9 cellular contexts compared by ENCODE assay signal in genomic region chr12:4274960-4275868, GRCh38. TPM values are rescaled to one million over a fixed set of nuclear protein-coding genes. Genes with fewer than 3 reads are reported as not detected.
DNase-seq lines count a peak whose midpoint lies in the region; ATAC-seq and TF ChIP-seq lines count a peak whose summit lies in the region.
"Had no signal": no experiment of that assay in that cellular context is flagged by ENCODE, and none has a peak within 500 bp of the region (broad histone marks: within the 10 kb centered on the region; RNA-seq: fewer than 3 reads in every experiment).

No MANE protein-coding gene starts in this region.

- H3K36me3 Mint-ChIP-seq in GM23338 (ENCODE audit: low read depth) = peaks cover 59% of the 10 kb centered on the region
- H3K36me3 Mint-ChIP-seq in activated CD8-positive, alpha-beta T cell treated with anti-CD3 and anti-CD28 coated beads, Interleukin-2, amount 10 ng/mL, durations not matched to agents 7 days and 5 days (ENCODE audit: low read depth) = peaks cover 68% of the 10 kb centered on the region

- H3K4me3 ChIP-seq in GM23338 (peak overlapping the region; percentile 99), skeletal muscle satellite cell (ENCODE audit: low read length) (peak overlapping the region; percentile 65)

- POLR2A ChIA-PET in activated CD8-positive, alpha-beta T cell treated with anti-CD3 and anti-CD28 coated beads, Interleukin-2, amount 10 ng/mL, durations not matched to agents 7 days and 5 days (lab: Charles Lee) = interaction anchor here (0.7 to 12.1 kb wide), 12 partner anchors 16 to 389 kb away, joined by 3 to 260 read pairs (median 18); no protein-coding TSS in a partner anchor

- peaks cover 22% of the 10 kb centered on the region for H3F3A ChIP-seq in GM23338 (replicated peaks; ENCODE audit: low read depth)

- peaks cover 43% of the 10 kb centered on the region for H3K4me1 Mint-ChIP-seq in GM23338
- peaks cover 44% of the 10 kb centered on the region for H3K4me1 Mint-ChIP-seq in activated CD8-positive, alpha-beta T cell treated with anti-CD3 and anti-CD28 coated beads, Interleukin-2, amount 10 ng/mL, durations not matched to agents 7 days and 5 days (ENCODE audit: low read depth)

- CTCF ChIA-PET in activated CD8-positive, alpha-beta T cell treated with anti-CD3 and anti-CD28 coated beads, Interleukin-2, amount 10 ng/mL, durations not matched to agents 7 days and 5 days (lab: Charles Lee) = interaction anchor here (1.0 to 12.7 kb wide), 25 partner anchors 15 to 401 kb away, joined by 4 to 242 read pairs (median 16); partner anchors contain the start of gene PARP11

- H3K27ac Mint-ChIP-seq in GM23338 = peak overlapping the region; percentile 98
- peak overlapping the region; percentile 99 for H3K27ac Mint-ChIP-seq in activated CD8-positive, alpha-beta T cell treated with anti-CD3 and anti-CD28 coated beads, Interleukin-2, amount 10 ng/mL, durations not matched to agents 7 days and 5 days

- H4K20me1 ChIP-seq in GM23338 (replicated peaks; ENCODE audit: insufficient read depth) = peaks cover 41% of the 10 kb centered on the region

- peaks cover 31% of the 10 kb centered on the region for H3K27me3 Mint-ChIP-seq in GM23338 (ENCODE audit: insufficient read depth, low read depth, poor library complexity)
- H3K27me3 Mint-ChIP-seq in activated CD8-positive, alpha-beta T cell treated with anti-CD3 and anti-CD28 coated beads, Interleukin-2, amount 10 ng/mL, durations not matched to agents 7 days and 5 days (ENCODE audit: low read depth) = no peaks in the 10 kb centered on the region

- TF ChIP-seq CTCF in GM23338 (conservative IDR thresholded peaks at IDR 0.05; ENCODE audit: low read depth in 2 of 2) = no peak

- H3K27ac ChIP-seq in GM23338 (ENCODE audit: low read depth) = peak overlapping the region; percentile 94
- H3K27ac ChIP-seq: SJSA1 had no signal

- no peaks in the 10 kb centered on the region for H3K9me3 ChIP-seq in skeletal muscle satellite cell (replicated peaks; ENCODE audit: low read length)
- H3K9me3 ChIP-seq: SJSA1 had no signal

- H3K4me3 Mint-ChIP-seq in GM23338 = peak overlapping the region; percentile 87
- peak overlapping the region; percentile 99 for H3K4me3 Mint-ChIP-seq in activated CD8-positive, alpha-beta T cell treated with anti-CD3 and anti-CD28 coated beads, Interleukin-2, amount 10 ng/mL, durations not matched to agents 7 days and 5 days

- H3K9me3 Mint-ChIP-seq in GM23338 = peaks cover 2% of the 10 kb centered on the region; the same call in 2 of the 3 replicates
- H3K9me3 Mint-ChIP-seq in activated CD8-positive, alpha-beta T cell treated with anti-CD3 and anti-CD28 coated beads, Interleukin-2, amount 10 ng/mL, durations not matched to agents 7 days and 5 days (ENCODE audit: insufficient read depth) = no peaks in the 10 kb centered on the region

- H3K79me2 ChIP-seq in GM23338 (replicated peaks; ENCODE audit: insufficient read depth) = peaks cover 65% of the 10 kb centered on the region

- peak overlapping the region; percentile 78 for H3K9ac ChIP-seq in skeletal muscle satellite cell (ENCODE audit: low read depth, low read length)

- DNase-seq in GM23338 (ENCODE audit: low spot score) (peak; percentile 73), left ventricle myocardium superior (peak; percentile 48), T-helper 9 cell (no peak), iPS-NIHi7 (ENCODE audit: extremely low spot score) (no peak)
- peak; percentile 29 for DNase-seq in activated CD8-positive, alpha-beta T cell treated with anti-CD3 and anti-CD28 coated beads, Interleukin-2, amount 10 ng/mL, durations not matched to agents 7 days and 5 days
- no peak for DNase-seq in stimulated activated naive CD4-positive, alpha-beta T cell treated with Interleukin-2 at 50 U/mL for 16 hours (lab: John Stamatoyannopoulos, UW)

- H3K9me2 ChIP-seq in GM23338 (ENCODE audit: insufficient read depth) = no peaks in the 10 kb centered on the region

- H3K36me3 ChIP-seq in GM23338 (ENCODE audit: insufficient read depth) = peaks cover 40% of the 10 kb centered on the region
- H3K36me3 ChIP-seq in skeletal muscle satellite cell (ENCODE audit: insufficient read depth, low read length) = no peaks in the 10 kb centered on the region
- H3K36me3 ChIP-seq: SJSA1 had no signal

- H3K4me1 ChIP-seq in GM23338 (ENCODE audit: insufficient read depth) (peaks cover 34% of the 10 kb centered on the region), skeletal muscle satellite cell (ENCODE audit: control insufficient read depth, insufficient read depth, low read length) (peaks cover 34% of the 10 kb centered on the region)

- H3K27me3 ChIP-seq in GM23338 (ENCODE audit: insufficient read depth) (peaks cover 10% of the 10 kb centered on the region), skeletal muscle satellite cell (ENCODE audit: control insufficient read depth, insufficient read depth, low read length) (peaks cover 80% of the 10 kb centered on the region)

- no peak overlapping the region for H2AFZ ChIP-seq in GM23338

- no peak for ATAC-seq in GM23338
- no peak for ATAC-seq in activated CD8-positive, alpha-beta T cell treated with anti-CD3 and anti-CD28 coated beads, Interleukin-2, amount 10 ng/mL, durations not matched to agents 7 days and 5 days
- ATAC-seq in left ventricle myocardium superior = no peak
- ATAC-seq in GM18502 (IDR thresholded peaks at IDR 0.05; ENCODE audit: poor library complexity, unreplicated experiment) = no peak

- intact Hi-C loops in left ventricle myocardium superior (cut with micrococcal nuclease) = loop anchor here (10.0 kb wide), 1 partner anchor 390 kb away; no protein-coding TSS in a partner anchor

- H3K4me2 ChIP-seq in GM23338 (peak overlapping the region; percentile 87), skeletal muscle satellite cell (ENCODE audit: low read length) (peak overlapping the region; percentile 83)

TF ChIP-seq in GM23338, 12 proteins besides CTCF, POLR2A, EP300 and RAD21 (continues in another document):
- TF ChIP-seq POLR2AphosphoS5 (IDR thresholded peaks at IDR 0.05; ENCODE audit: low read depth) (no peak), ZNF114 (CRISPR knock-in tag; IDR thresholded peaks at IDR 0.05) (no peak), STAT1 (IDR thresholded peaks at IDR 0.05; ENCODE audit: unreplicated experiment) (no peak), EZH2 (IDR thresholded peaks at IDR 0.05; ENCODE audit: low read depth, unreplicated experiment) (no peak), EZH2phosphoT487 (IDR thresholded peaks at IDR 0.05; ENCODE audit: unreplicated experiment) (no peak), NANOG (IDR thresholded peaks at IDR 0.05; ENCODE audit: borderline replicate concordance) (no peak), JUNB (IDR thresholded peaks at IDR 0.05; ENCODE audit: unreplicated experiment) (no peak), CREB1 (CRISPR knock-in tag; IDR thresholded peaks at IDR 0.05; ENCODE audit: low read depth) (no peak), ETS1 (IDR thresholded peaks at IDR 0.05) (no peak)
- TF ChIP-seq, protein P1, sequence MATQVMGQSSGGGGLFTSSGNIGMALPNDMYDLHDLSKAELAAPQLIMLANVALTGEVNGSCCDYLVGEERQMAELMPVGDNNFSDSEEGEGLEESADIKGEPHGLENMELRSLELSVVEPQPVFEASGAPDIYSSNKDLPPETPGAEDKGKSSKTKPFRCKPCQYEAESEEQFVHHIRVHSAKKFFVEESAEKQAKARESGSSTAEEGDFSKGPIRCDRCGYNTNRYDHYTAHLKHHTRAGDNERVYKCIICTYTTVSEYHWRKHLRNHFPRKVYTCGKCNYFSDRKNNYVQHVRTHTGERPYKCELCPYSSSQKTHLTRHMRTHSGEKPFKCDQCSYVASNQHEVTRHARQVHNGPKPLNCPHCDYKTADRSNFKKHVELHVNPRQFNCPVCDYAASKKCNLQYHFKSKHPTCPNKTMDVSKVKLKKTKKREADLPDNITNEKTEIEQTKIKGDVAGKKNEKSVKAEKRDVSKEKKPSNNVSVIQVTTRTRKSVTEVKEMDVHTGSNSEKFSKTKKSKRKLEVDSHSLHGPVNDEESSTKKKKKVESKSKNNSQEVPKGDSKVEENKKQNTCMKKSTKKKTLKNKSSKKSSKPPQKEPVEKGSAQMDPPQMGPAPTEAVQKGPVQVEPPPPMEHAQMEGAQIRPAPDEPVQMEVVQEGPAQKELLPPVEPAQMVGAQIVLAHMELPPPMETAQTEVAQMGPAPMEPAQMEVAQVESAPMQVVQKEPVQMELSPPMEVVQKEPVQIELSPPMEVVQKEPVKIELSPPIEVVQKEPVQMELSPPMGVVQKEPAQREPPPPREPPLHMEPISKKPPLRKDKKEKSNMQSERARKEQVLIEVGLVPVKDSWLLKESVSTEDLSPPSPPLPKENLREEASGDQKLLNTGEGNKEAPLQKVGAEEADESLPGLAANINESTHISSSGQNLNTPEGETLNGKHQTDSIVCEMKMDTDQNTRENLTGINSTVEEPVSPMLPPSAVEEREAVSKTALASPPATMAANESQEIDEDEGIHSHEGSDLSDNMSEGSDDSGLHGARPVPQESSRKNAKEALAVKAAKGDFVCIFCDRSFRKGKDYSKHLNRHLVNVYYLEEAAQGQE (IDR thresholded peaks at IDR 0.05; ENCODE audit: unreplicated experiment) = no peak

RNA-seq across cellular contexts. Expression of gene CCND2, which starts 1.7 kb away (rescaled TPM):
- 208 and 224 TPM in 2 replicates for total RNA-seq in GM23338 (2014; rRNA removed; shearing (Covaris generic))
- 70.1 and 75.6 TPM in 2 replicates for polyA plus RNA-seq in GM23338 (2016; fragmentation: Nextera tagmentation; extraction: Ambion mirVana)
- total RNA-seq in activated CD8-positive, alpha-beta T cell treated with anti-CD3 and anti-CD28 coated beads, Interleukin-2, amount 10 ng/mL, durations not matched to agents 7 days and 5 days = 100 to 1,000 TPM; 572 to 592 TPM
- total RNA-seq in left ventricle myocardium superior = 281 TPM
- total RNA-seq in skeletal muscle satellite cell (2012; rRNA removed) = 123 and 147 TPM in 2 replicates

RNA-seq across cellular contexts. Expression of gene TIGAR, which starts 45.8 kb away (rescaled TPM):
- 10.4 and 17.0 TPM in 2 replicates for total RNA-seq in GM23338 (2014; rRNA removed; shearing (Covaris generic))
- polyA plus RNA-seq in GM23338 (2016; fragmentation: Nextera tagmentation; extraction: Ambion mirVana) = 9.3 and 13.3 TPM in 2 replicates
- total RNA-seq in activated CD8-positive, alpha-beta T cell treated with anti-CD3 and anti-CD28 coated beads, Interleukin-2, amount 10 ng/mL, durations not matched to agents 7 days and 5 days = 10 to 100 TPM; 14.7 to 15.8 TPM
- total RNA-seq in left ventricle myocardium superior = 14.4 TPM
- total RNA-seq in skeletal muscle satellite cell (2012; rRNA removed) = 9.6 and 9.8 TPM in 2 replicates

Comparison
In these comparisons a context has a peak if more than half of its experiments do, and no peak if none do; other contexts are left out.
1. DNase-seq: peak in GM23338 (single experiment), activated CD8-positive, alpha-beta T cell treated with anti-CD3 and anti-CD28 coated beads, Interleukin-2, amount 10 ng/mL, durations not matched to agents 7 days and 5 days (single experiment) and left ventricle myocardium superior (single experiment); none in T-helper 9 cell (single experiment), stimulated activated naive CD4-positive, alpha-beta T cell treated with Interleukin-2 at 50 U/mL for 16 hours (single experiment) and iPS-NIHi7 (single experiment).